Comparison of ENCODE assay signal across 29 cellular contexts in the genomic region with DNA sequence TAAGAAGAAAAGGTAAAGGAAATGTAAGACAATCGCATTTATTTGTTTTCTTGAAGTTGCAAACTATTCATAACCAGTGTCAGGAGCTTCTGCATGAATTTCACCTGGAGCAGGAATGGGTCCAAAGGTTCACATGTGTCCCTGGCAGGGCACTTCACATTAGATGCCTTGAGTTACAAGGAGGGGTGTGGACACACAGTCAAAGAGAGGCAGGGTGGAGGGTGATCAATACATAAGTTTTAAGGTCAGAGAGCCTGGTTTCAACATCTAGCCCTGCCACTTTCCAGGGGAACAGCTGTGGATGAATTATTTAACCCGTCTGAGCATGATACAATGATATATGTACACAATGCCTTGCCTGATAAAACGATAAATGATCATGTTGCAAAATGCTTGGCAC.
"Had no signal": no experiment of that assay in that cellular context is flagged by ENCODE, and none has a peak within 500 bp of the region (broad histone marks: within the 10 kb centered on the region; RNA-seq: fewer than 3 reads in every experiment).

No MANE protein-coding gene starts in this region.

- ATAC-seq: activated CD4-positive, alpha-beta T cell treated with anti-CD3 and anti-CD28 coated beads for 36 hours; activated CD4-positive, CD25-positive, alpha-beta regulatory T cell treated with anti-CD3 and anti-CD28 coated beads, Interleukin-2, amount 50 U/mL, for 24 hours; activated CD8-positive, alpha-beta memory T cell treated with anti-CD3 and anti-CD28 coated beads, Interleukin-2, amount 10 ng/mL, durations not matched to agents 7 days and 5 days; activated CD8-positive, alpha-beta T cell treated with anti-CD3 and anti-CD28 coated beads, Interleukin-2, amount 10 ng/mL, durations not matched to agents 7 days and 5 days; activated naive CD8-positive, alpha-beta T cell treated with anti-CD3 and anti-CD28 coated beads, Interleukin-2, amount 50 U/mL, for 24 hours; body of pancreas; T-cell; T-helper 17 cell; WTC11 had no signal

- DNase-seq: activated CD4-positive, alpha-beta memory T cell treated with anti-CD3 and anti-CD28 coated beads, Interleukin-2, amount 10 ng/mL, durations not matched to agents 7 days and 5 days; activated CD4-positive, alpha-beta T cell treated with anti-CD3 and anti-CD28 coated beads for 1 hour; activated CD4-positive, alpha-beta T cell treated with anti-CD3 and anti-CD28 coated beads for 36 hours; activated CD4-positive, alpha-beta T cell treated with anti-CD3 and anti-CD28 coated beads for 48 hours; activated CD4-positive, alpha-beta T cell treated with anti-CD3 and anti-CD28 coated beads, Interleukin-2, amount 10 ng/mL, durations not matched to agents 7 days and 5 days; activated CD4-positive, alpha-beta T cell treated with anti-CD3 and anti-CD28 coated beads, Interleukin-2, amount 50 U/mL, for 48 hours; activated CD4-positive, CD25-positive, alpha-beta regulatory T cell; activated CD8-positive, alpha-beta memory T cell treated with anti-CD3 and anti-CD28 coated beads for 24 hours; activated CD8-positive, alpha-beta memory T cell treated with anti-CD3 and anti-CD28 coated beads, Interleukin-2, amount 10 ng/mL, durations not matched to agents 7 days and 5 days; activated CD8-positive, alpha-beta memory T cell treated with anti-CD3 and anti-CD28 coated beads, Interleukin-2, amount 50 U/mL, for 48 hours; activated CD8-positive, alpha-beta T cell treated with anti-CD3 and anti-CD28 coated beads, Interleukin-2, amount 10 ng/mL, durations not matched to agents 7 days and 5 days; activated effector memory CD4-positive, alpha-beta T cell treated with Interleukin-2 at 50 U/mL for 16 hours; activated gamma-delta T cell; activated naive CD4-positive, alpha-beta T cell treated with anti-CD3 and anti-CD28 coated beads, Interleukin-2, amount 10 ng/mL, durations not matched to agents 7 days and 5 days; activated naive CD4-positive, alpha-beta T cell treated with Interleukin-2 at 50 U/mL for 16 hours; activated naive CD8-positive, alpha-beta T cell treated with anti-CD3 and anti-CD28 coated beads, Interleukin-2, amount 10 ng/mL, durations not matched to agents 7 days and 5 days; activated naive CD8-positive, alpha-beta T cell treated with anti-CD3 and anti-CD28 coated beads, Interleukin-2, amount 50 U/mL, for 24 hours; activated T-cell treated with anti-CD3 and anti-CD28 coated beads, Interleukin-2, amount 50 U/mL, for 24 hours; activated T-cell treated with anti-CD3 and anti-CD28 coated beads, Interleukin-2, amount 50 U/mL, for 48 hours; aorta; body of pancreas; brain microvascular endothelial cell; central memory CD4-positive, alpha-beta T cell; T-cell; T-helper 17 cell; T-helper 9 cell; WERI-Rb-1 had no signal
